In the genomic region with DNA sequence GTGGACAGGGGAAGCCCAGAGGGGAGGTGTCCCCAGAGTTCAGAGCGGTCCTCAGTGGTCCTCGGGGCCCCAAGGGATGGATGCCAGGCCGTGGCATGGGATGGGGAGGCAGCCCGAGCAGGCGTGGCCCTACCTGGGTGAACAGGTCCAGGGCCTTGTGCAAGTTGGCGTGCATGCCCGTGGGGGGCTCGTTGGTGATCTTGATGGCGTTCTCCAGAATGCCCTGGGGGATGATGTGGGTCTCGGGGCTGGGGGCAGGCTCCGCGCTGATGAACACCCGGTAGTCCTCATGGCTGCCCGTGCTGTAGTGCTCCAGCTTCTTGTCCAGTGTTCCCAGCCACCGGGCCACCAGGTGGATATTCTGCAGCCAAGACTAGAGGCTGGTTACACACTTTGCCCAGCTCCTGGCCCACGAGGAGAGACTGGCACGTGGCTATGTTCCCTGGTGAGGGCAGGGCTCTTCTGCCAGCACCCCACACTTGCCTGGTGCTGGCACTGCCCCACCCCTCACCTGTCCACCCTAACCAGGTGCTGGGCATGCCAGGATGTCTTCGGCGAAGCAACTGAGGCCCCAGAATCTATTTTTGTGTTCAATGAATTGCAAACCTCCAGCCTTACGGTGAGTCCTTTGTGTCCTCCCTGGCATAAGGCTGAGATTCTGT, we compare ENCODE assay signal across 1 cellular context.
TF ChIP-seq lines count a peak whose summit lies in the region.

No MANE protein-coding gene starts in this region.

TF ChIP-seq in HepG2, 621 proteins besides CTCF, POLR2A, EP300 and RAD21:
- TF ChIP-seq NRL (CRISPR knock-in tag; IDR thresholded peaks at IDR 0.05; ENCODE audit: borderline replicate concordance) (no peak), ZNF263 (CRISPR knock-in tag; IDR thresholded peaks at IDR 0.05) (0 out of 2 replicates have a peak, but pooled peaks have one; percentile 23)
